1 cellular context compared by ENCODE assay signal in the genomic region with DNA sequence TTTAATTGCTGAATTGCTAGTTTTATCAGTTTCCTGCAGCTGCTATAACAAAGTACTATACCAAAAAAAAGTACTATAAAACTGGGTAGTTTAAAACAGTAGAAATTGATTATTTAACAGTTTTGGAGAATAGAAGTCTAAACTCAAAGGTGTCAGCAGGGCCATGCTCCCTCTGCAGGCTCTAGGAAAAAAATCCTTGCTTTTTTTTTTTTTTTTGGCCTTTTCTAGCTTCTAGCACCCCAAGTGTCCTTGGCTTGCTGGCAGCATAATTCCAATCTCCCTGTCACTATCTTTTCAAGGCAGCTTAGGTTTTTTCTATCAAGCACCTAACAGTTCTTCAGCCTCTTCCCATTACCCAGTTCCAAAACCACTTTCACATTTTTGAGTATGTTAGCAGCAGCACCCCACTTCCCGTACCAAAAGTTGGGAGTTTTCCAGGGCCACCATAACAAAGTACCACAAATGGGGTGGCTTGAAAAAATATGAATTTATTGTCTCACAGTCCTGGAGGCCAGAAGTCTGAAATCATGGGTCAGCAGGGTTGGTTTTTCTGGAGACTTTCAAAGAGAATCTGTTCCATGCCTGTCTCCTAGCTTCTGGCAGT.
TF ChIP-seq lines count a peak whose summit lies in the region.

No MANE protein-coding gene starts in this region.

TF ChIP-seq in A549, 52 proteins besides CTCF, POLR2A, EP300 and RAD21:
- peak; percentile 46 for TF ChIP-seq MAFK (IDR thresholded peaks at IDR 0.05; ENCODE audit: partially characterized antibody)
- TF ChIP-seq, protein P1, sequence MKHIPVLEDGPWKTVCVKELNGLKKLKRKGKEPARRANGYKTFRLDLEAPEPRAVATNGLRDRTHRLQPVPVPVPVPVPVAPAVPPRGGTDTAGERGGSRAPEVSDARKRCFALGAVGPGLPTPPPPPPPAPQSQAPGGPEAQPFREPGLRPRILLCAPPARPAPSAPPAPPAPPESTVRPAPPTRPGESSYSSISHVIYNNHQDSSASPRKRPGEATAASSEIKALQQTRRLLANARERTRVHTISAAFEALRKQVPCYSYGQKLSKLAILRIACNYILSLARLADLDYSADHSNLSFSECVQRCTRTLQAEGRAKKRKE (CRISPR knock-in tag; IDR thresholded peaks at IDR 0.05; ENCODE audit: low read depth): no peak
